1 cellular context compared by ENCODE assay signal in genomic region chr10:89444859-89445258, GRCh38.
TF ChIP-seq lines count a peak whose summit lies in the region.
"Not testable (repeated sequence)": the region's sequence is repeated elsewhere in the genome, so short reads cannot be mapped to it uniquely, and the experiment has no call there.

No MANE protein-coding gene starts in this region.

TF ChIP-seq in HepG2, 621 proteins besides CTCF, POLR2A, EP300 and RAD21:
- TF ChIP-seq, protein P1, sequence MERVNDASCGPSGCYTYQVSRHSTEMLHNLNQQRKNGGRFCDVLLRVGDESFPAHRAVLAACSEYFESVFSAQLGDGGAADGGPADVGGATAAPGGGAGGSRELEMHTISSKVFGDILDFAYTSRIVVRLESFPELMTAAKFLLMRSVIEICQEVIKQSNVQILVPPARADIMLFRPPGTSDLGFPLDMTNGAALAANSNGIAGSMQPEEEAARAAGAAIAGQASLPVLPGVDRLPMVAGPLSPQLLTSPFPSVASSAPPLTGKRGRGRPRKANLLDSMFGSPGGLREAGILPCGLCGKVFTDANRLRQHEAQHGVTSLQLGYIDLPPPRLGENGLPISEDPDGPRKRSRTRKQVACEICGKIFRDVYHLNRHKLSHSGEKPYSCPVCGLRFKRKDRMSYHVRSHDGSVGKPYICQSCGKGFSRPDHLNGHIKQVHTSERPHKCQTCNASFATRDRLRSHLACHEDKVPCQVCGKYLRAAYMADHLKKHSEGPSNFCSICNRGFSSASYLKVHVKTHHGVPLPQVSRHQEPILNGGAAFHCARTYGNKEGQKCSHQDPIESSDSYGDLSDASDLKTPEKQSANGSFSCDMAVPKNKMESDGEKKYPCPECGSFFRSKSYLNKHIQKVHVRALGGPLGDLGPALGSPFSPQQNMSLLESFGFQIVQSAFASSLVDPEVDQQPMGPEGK (CRISPR knock-in tag; IDR thresholded peaks at IDR 0.05): peak; percentile 40; the same call in 1 of the 2 replicates
- TF ChIP-seq FOXA1, SOX6 (IDR thresholded peaks at IDR 0.05): not testable (repeated sequence)
- TF ChIP-seq FOXA1 (CRISPR knock-in tag; IDR thresholded peaks at IDR 0.05) (peak; percentile 59), SOX6 (CRISPR knock-in tag; IDR thresholded peaks at IDR 0.05) (peak; percentile 21; the same call in 1 of the 2 replicates), TBX2 (CRISPR knock-in tag; IDR thresholded peaks at IDR 0.05; ENCODE audit: borderline replicate concordance) (0 out of 2 replicates have a peak, but pooled peaks have one; percentile 23), GABPB1 (CRISPR knock-in tag; IDR thresholded peaks at IDR 0.05) (peak; percentile 20; the same call in 1 of the 2 replicates), ZNF292 (CRISPR knock-in tag; IDR thresholded peaks at IDR 0.05; ENCODE audit: borderline replicate concordance, low read depth) (0 out of 2 replicates have a peak, but pooled peaks have one; percentile 13), DMAP1 (CRISPR knock-in tag; IDR thresholded peaks at IDR 0.05) (0 out of 2 replicates have a peak, but pooled peaks have one; percentile 30), ZMYM4 (CRISPR knock-in tag; IDR thresholded peaks at IDR 0.05) (peak; percentile 45; the same call in 1 of the 2 replicates), SP5 (CRISPR knock-in tag; IDR thresholded peaks at IDR 0.05; ENCODE audit: borderline replicate concordance, low read depth) (peak; percentile 27; the same call in 1 of the 2 replicates), CBX5 (CRISPR knock-in tag; IDR thresholded peaks at IDR 0.05; ENCODE audit: borderline replicate concordance) (peak; percentile 50; the same call in 1 of the 2 replicates)
